Comparison of ENCODE assay signal across 16 cellular contexts in the genomic region with DNA sequence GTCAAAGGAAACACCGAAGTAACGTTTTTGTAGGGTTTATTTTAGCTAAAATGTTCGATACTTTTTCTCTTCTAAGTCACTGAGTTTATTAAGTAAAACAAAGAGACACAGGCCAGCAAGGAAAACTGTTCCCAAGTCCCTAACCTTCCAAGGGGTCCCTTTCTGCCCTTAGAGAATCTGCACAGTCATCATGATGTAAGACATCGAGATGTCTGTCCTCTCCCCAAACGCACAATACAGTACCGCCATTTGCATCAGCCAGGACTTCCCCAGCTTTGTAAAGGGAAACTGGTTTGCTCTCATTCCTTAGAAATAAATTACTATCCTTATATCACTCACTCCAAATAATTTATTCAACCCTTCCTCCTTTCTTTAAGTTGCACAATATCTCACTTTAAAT.
A peak's percentile ranks its signal among the peaks of the same experiment; 100 is the strongest.
DNase-seq lines count a peak whose midpoint lies in the region; ATAC-seq and TF ChIP-seq lines count a peak whose summit lies in the region.
"Had no signal": no experiment of that assay in that cellular context is flagged by ENCODE, and none has a peak within 500 bp of the region (broad histone marks: within the 10 kb centered on the region; RNA-seq: fewer than 3 reads in every experiment).

No MANE protein-coding gene starts in this region.

- H4K5ac ChIP-seq in H9 (ENCODE audit: insufficient read length, low read depth, low read length) (peak overlapping the region; percentile 95), mesendoderm (ENCODE audit: low read length) (no peak overlapping the region)

- H3K9me3 ChIP-seq in H9 (ENCODE audit: control insufficient read depth, low read depth, low read length) = no peaks in the 10 kb centered on the region

- H3K27ac ChIP-seq in H9 (ENCODE audit: insufficient read length, low read depth, low read length) (no peak overlapping the region), mesendoderm (ENCODE audit: low read depth, low read length) (no peak overlapping the region)
- H3K27ac ChIP-seq: KMS-11 had no signal

- H3K4me3 Mint-ChIP-seq in H9 = no peak overlapping the region
- H3K4me3 Mint-ChIP-seq: B cell; CD4-positive, alpha-beta T cell; IgD-negative memory B cell had no signal

- H3K4ac ChIP-seq in H9 (ENCODE audit: low read depth, low read length) (no peak overlapping the region), mesendoderm (ENCODE audit: low read depth, low read length) (no peak overlapping the region)

- no peak overlapping the region for H3T11ph ChIP-seq in H9 (ENCODE audit: low read length)

- H3K27me3 Mint-ChIP-seq in H9 (ENCODE audit: low read depth) = no peaks in the 10 kb centered on the region
- H3K27me3 Mint-ChIP-seq: B cell; CD4-positive, alpha-beta T cell; IgD-negative memory B cell had no signal

- TF ChIP-seq CTCF in H9 (conservative IDR thresholded peaks at IDR 0.05) = no peak

- H3K27ac Mint-ChIP-seq in H9 = peak overlapping the region in 1 of 3 experiments; percentile 51; a peak in 1 of 7 replicates
- H3K27ac Mint-ChIP-seq: B cell; CD4-positive, alpha-beta T cell; IgD-negative memory B cell had no signal

- H3K4me3 ChIP-seq in mesendoderm (ENCODE audit: low read length) = no peak overlapping the region
- H3K4me3 ChIP-seq: GM12878 had no signal

- no peaks in the 10 kb centered on the region for H3K36me3 ChIP-seq in mesendoderm (ENCODE audit: control insufficient read depth, insufficient read depth, low read length)

- H3K14ac ChIP-seq in H9 (ENCODE audit: insufficient read depth, low read length) = peak overlapping the region; percentile 63; the same call in 1 of the 2 replicates

- H3K4me1 ChIP-seq in H9 (ENCODE audit: insufficient read depth, low read length) (no peaks in the 10 kb centered on the region), mesendoderm (ENCODE audit: control insufficient read depth, low read depth, low read length) (peaks cover 5% of the 10 kb centered on the region)

- no CpG with 5 or more reads among the region's 6 CpGs for WGBS in H9 (ENCODE audit: extremely low coverage, insufficient read length, low lambda C conversion rate)
- no CpG with 5 or more reads among the region's 6 CpGs for WGBS in mesendoderm (ENCODE audit: extremely low coverage, insufficient coverage, low lambda C conversion rate)

- no peak for ATAC-seq in GM18517 (IDR thresholded peaks at IDR 0.05; ENCODE audit: unreplicated experiment)
- ATAC-seq in GM18868 (IDR thresholded peaks at IDR 0.05; ENCODE audit: unreplicated experiment) = no peak
- ATAC-seq: GM12878 had no signal

- H3K9me3 Mint-ChIP-seq in H9 = no peaks in the 10 kb centered on the region; a peak in 1 of 5 replicates
- H3K9me3 Mint-ChIP-seq: CD4-positive, alpha-beta T cell had no signal

- H3K23ac ChIP-seq in H9 (ENCODE audit: insufficient read length, low read depth, low read length) (no peak overlapping the region), mesendoderm (ENCODE audit: low read length) (no peak overlapping the region)

- no peak overlapping the region for H2BK12ac ChIP-seq in H9 (ENCODE audit: insufficient read length, low read depth, low read length)

- H3K27me3 ChIP-seq in H9 (ENCODE audit: insufficient read depth, low read length) (no peaks in the 10 kb centered on the region), mesendoderm (ENCODE audit: insufficient read depth, low read length, poor library complexity) (no peaks in the 10 kb centered on the region)

- no peak overlapping the region for H2BK120ac ChIP-seq in H9 (ENCODE audit: low read depth, low read length, poor library complexity, severe bottlenecking)
- H2BK120ac ChIP-seq in mesendoderm (ENCODE audit: low read depth, low read length) = no peak overlapping the region

- H3K79me1 ChIP-seq in H9 (ENCODE audit: insufficient read depth, low read depth, low read length, poor library complexity, severe bottlenecking) (no peaks in the 10 kb centered on the region), mesendoderm (ENCODE audit: low read length) (no peaks in the 10 kb centered on the region)

- DNase-seq in A172 (ENCODE audit: low spot score) (peak; percentile 18), H9 (no peak), SK-MEL-5 (ENCODE audit: low read depth, low spot score) (peak; percentile 15), mesendoderm (peak; percentile 24), islet precursor cell (no peak)
- DNase-seq: 8988T; C1 segment of cervical spinal cord; Calu3; CD4-positive, alpha-beta T cell; DMS 273 treated with DMSO at 0.1 percent for 48 hours had no signal

- H3K56ac ChIP-seq in H9 (ENCODE audit: insufficient read length, low read depth, low read length) (no peak overlapping the region), mesendoderm (ENCODE audit: low read length) (no peak overlapping the region)

- H3K79me2 ChIP-seq in H9 (ENCODE audit: insufficient read depth, low read length) = no peaks in the 10 kb centered on the region
- H3K79me2 ChIP-seq in mesendoderm (ENCODE audit: control insufficient read depth, insufficient read depth, low read length) = no peaks in the 10 kb centered on the region

- H2AFZ ChIP-seq in H9 (ENCODE audit: low read length) = no peak overlapping the region

- H3K4me2 ChIP-seq in H9 (ENCODE audit: insufficient read depth, insufficient read length, low read length) (no peak overlapping the region), mesendoderm (ENCODE audit: low read length) (no peak overlapping the region)
- H3K4me2 ChIP-seq: KMS-11 had no signal

- H2AK5ac ChIP-seq in H9 (ENCODE audit: insufficient read length, low read length) (no peak overlapping the region), mesendoderm (ENCODE audit: low read length) (no peak overlapping the region)

- in situ Hi-C loops in SK-MEL-5 (cut with HindIII; ENCODE audit: low pct_unique_long_range_greater_than_20kb, low sequenced_read_pairs) = no loop called here

- H3K9ac ChIP-seq in H9 (ENCODE audit: extremely low read depth, insufficient read length, low read length) (no peak overlapping the region), mesendoderm (ENCODE audit: low read length) (no peak overlapping the region)
- H3K9ac ChIP-seq: KMS-11 had no signal

- H3K36me3 Mint-ChIP-seq in H9 (ENCODE audit: insufficient read depth in 1 of 3, low read depth in 3 of 3) = no peaks in the 10 kb centered on the region
- H3K36me3 Mint-ChIP-seq: IgD-negative memory B cell had no signal

- no peak overlapping the region for H4K91ac ChIP-seq in H9 (ENCODE audit: insufficient read length, low read depth, low read length)

- H2BK15ac ChIP-seq in H9 (ENCODE audit: low read depth, low read length) = no peak overlapping the region
- H2BK15ac ChIP-seq in mesendoderm (replicated peaks; ENCODE audit: low read depth) = no peak overlapping the region

- H3K4me1 Mint-ChIP-seq in H9 = peaks cover 0 to 7% of the 10 kb centered on the region in 2 experiments; a peak in 1 of 4 replicates
- H3K4me1 Mint-ChIP-seq: B cell, IgD-negative memory B cell had no signal

- H4K8ac ChIP-seq in H9 (replicated peaks; ENCODE audit: insufficient read length, low read depth, low read length) (peak overlapping the region; percentile 78), mesendoderm (ENCODE audit: low read depth, low read length) (no peak overlapping the region)

- no peak overlapping the region for H2BK20ac ChIP-seq in H9 (ENCODE audit: low read depth, low read length, poor library complexity, severe bottlenecking)

- H2BK5ac ChIP-seq in H9 (ENCODE audit: insufficient read length, low read length) (no peak overlapping the region), mesendoderm (ENCODE audit: low read length) (no peak overlapping the region)

- H3K23me2 ChIP-seq in H9 (ENCODE audit: insufficient read length, low read depth, low read length, poor library complexity, severe bottlenecking) = no peaks in the 10 kb centered on the region

- no peaks in the 10 kb centered on the region for H4K20me1 ChIP-seq in H9 (ENCODE audit: control insufficient read depth, insufficient read depth, insufficient read length)

- H3K18ac ChIP-seq in H9 (ENCODE audit: insufficient read length, low read depth, low read length) = peak overlapping the region; percentile 87
- no peak overlapping the region for H3K18ac ChIP-seq in mesendoderm (ENCODE audit: low read length)

Comparison
In these comparisons a context has a peak if more than half of its experiments do, and no peak if none do; other contexts are left out.
1. DNase-seq: peak in A172 (single experiment), SK-MEL-5 (single experiment) and mesendoderm (single experiment); none in H9 (single experiment) and islet precursor cell (single experiment).